8 cellular contexts compared by ENCODE assay signal in the genomic region with DNA sequence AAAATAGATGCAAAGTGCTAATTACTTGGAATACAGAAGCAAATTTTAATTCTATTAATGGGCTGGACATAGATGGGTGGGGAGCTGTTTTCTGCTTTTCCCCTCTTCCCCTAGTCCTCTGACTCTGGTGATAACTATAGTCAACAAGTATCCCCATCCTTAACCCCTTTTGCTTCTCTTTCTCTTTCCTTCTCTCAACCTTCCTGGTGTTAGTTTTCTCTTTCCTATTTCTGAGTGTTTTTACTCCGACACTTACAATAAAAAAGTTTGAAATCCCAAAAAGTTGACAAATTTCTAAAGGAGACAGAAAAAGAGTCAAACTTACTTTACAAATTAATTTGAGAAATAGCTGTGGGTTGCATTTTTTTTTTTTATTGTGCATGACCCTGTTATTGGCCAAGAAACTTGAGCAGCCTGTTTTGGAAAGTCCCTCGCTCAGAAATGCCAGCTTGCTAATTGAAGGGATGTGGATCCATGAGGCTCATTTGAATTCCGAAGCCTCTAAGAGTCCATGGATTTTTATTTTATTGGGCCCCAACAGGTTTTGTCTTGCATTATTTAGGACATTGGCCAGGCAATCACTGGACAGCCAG. TPM values are rescaled to one million over a fixed set of nuclear protein-coding genes. Genes with fewer than 3 reads are reported as not detected.
DNase-seq lines count a peak whose midpoint lies in the region; ATAC-seq, FAIRE-seq and TF ChIP-seq lines count a peak whose summit lies in the region.

No MANE protein-coding gene starts in this region.

- H3K36me3 ChIP-seq in KOPT-K1 (ENCODE audit: insufficient read depth, low read length) = no peaks in the 10 kb centered on the region
- no peaks in the 10 kb centered on the region for H3K36me3 ChIP-seq in colonic mucosa

- H3K9me3 ChIP-seq in CD4-positive, alpha-beta T cell (ENCODE audit: control insufficient read depth, low read length) = no peaks in the 10 kb centered on the region
- H3K9me3 ChIP-seq in KOPT-K1 (ENCODE audit: insufficient read depth, low read length, poor library complexity, severe bottlenecking) (no peaks in the 10 kb centered on the region), colonic mucosa (no peaks in the 10 kb centered on the region)

- CTCF ChIA-PET in CD4-positive, alpha-beta T cell (lab: Charles Lee) = interaction anchor here (4.2 kb wide), 1 partner anchor 58 kb away, joined by 14 read pairs; no protein-coding TSS in a partner anchor

- no peak overlapping the region for H3K27ac ChIP-seq in CD4-positive, alpha-beta T cell (ENCODE audit: low read depth, low read length)
- peak overlapping the region; percentile 38 for H3K27ac ChIP-seq in KOPT-K1 (ENCODE audit: low read depth, low read length, poor library complexity, severe bottlenecking)
- H3K27ac ChIP-seq in colonic mucosa = no peak overlapping the region

- peak overlapping the region; percentile 93 for H3K27ac Mint-ChIP-seq in CD4-positive, alpha-beta T cell
- H3K27ac Mint-ChIP-seq in nephron progenitor cell = no peak overlapping the region

- no peaks in the 10 kb centered on the region for H3K27me3 Mint-ChIP-seq in CD4-positive, alpha-beta T cell
- H3K27me3 Mint-ChIP-seq in nephron progenitor cell (ENCODE audit: low read depth, poor library complexity) = peaks cover 11% of the 10 kb centered on the region

- FAIRE-seq in D721Med (lab: Jason Lieb, UNC) = no peak

- H3K36me3 Mint-ChIP-seq in CD4-positive, alpha-beta T cell (ENCODE audit: low read depth) = peaks cover 13% of the 10 kb centered on the region
- no peaks in the 10 kb centered on the region for H3K36me3 Mint-ChIP-seq in nephron progenitor cell (ENCODE audit: low read depth)

- peak overlapping the region; percentile 87 for H3K4me3 Mint-ChIP-seq in CD4-positive, alpha-beta T cell
- H3K4me3 Mint-ChIP-seq in nephron progenitor cell = peak overlapping the region; percentile 68

- peaks cover 23% of the 10 kb centered on the region for H3K4me1 ChIP-seq in colonic mucosa

- no peaks in the 10 kb centered on the region for H3K27me3 ChIP-seq in CD4-positive, alpha-beta T cell (ENCODE audit: control insufficient read depth, insufficient read depth, low read length)
- H3K27me3 ChIP-seq in colonic mucosa = no peaks in the 10 kb centered on the region

- no peak for DNase-seq in CD4-positive, alpha-beta T cell
- DNase-seq in colonic mucosa = peak; percentile 39
- no peak for DNase-seq in nephron progenitor cell
- DNase-seq in DMS153 treated with DMSO at 0.1 percent for 48 hours (lab: John Stamatoyannopoulos, UW; ENCODE audit: unreplicated experiment) = no peak
- no peak for DNase-seq in D721Med (ENCODE audit: insufficient read length, low spot score)
- no peak for DNase-seq in DMS153 (lab: John Stamatoyannopoulos, UW)
- DNase-seq in activated CD4-positive, alpha-beta T cell treated with anti-CD3 and anti-CD28 coated beads for 4 hours = no peak

- intact Hi-C loops in CD4-positive, alpha-beta T cell (cut with DNase I, micrococcal nuclease) = loop anchor here in 1 of 2 experiments (10.0 kb wide), 1 partner anchor 422 kb away; the partner anchor contains the start of gene IFIT5
- intact Hi-C loops in colonic mucosa (cut with DNase I) = no loop called here

- peak overlapping the region; percentile 42 to 62 for H3K9ac ChIP-seq in colonic mucosa (ENCODE audit: low read depth in 2 of 2, low read length in 2 of 2)

- H3K4me3 ChIP-seq in colonic mucosa = no peak overlapping the region

- ATAC-seq in CD4-positive, alpha-beta T cell (ENCODE audit: poor library complexity) = no peak

- TF ChIP-seq CTCF in CD4-positive, alpha-beta T cell (IDR thresholded peaks at IDR 0.05) = no peak
- no peak for TF ChIP-seq CTCF in colonic mucosa (IDR thresholded peaks at IDR 0.05)
- TF ChIP-seq CTCF in nephron progenitor cell (IDR thresholded peaks at IDR 0.05) = no peak
- no peak for TF ChIP-seq CTCF in D721Med (IDR thresholded peaks at IDR 0.05; ENCODE audit: insufficient read depth, missing control alignments)

- H3K4me1 Mint-ChIP-seq in CD4-positive, alpha-beta T cell (ENCODE audit: low read depth) = peaks cover 84% of the 10 kb centered on the region
- peaks cover 49% of the 10 kb centered on the region for H3K4me1 Mint-ChIP-seq in nephron progenitor cell

- no peaks in the 10 kb centered on the region for H3K9me3 Mint-ChIP-seq in CD4-positive, alpha-beta T cell
- H3K9me3 Mint-ChIP-seq in nephron progenitor cell = no peaks in the 10 kb centered on the region

- POLR2A ChIA-PET in CD4-positive, alpha-beta T cell (lab: Charles Lee) = interaction anchor here (0.7 to 3.2 kb wide), 4 partner anchors 14 to 113 kb away, joined by 3 to 14 read pairs (median 5); partner anchors contain the start of gene STAMBPL1

RNA-seq across cellular contexts. Expression of gene FAS, which starts 2.4 kb away (rescaled TPM):
- total RNA-seq in CD4-positive, alpha-beta T cell = 10 to 100 TPM; 23.8 to 28.2 TPM
- 10 to 100 TPM; 41.1 to 43.1 TPM for total RNA-seq in colonic mucosa

RNA-seq across cellular contexts. Expression of gene ACTA2, which starts 40.5 kb away (rescaled TPM):
- total RNA-seq in CD4-positive, alpha-beta T cell = 1 to 10 TPM; 1.8 to 2.1 TPM
- total RNA-seq in colonic mucosa = 100 to 1,000 TPM in 1 of 2 donors, 10 to 100 TPM in 1; 88.3 to 265 TPM

Comparison
In these comparisons a context has a peak if more than half of its experiments do, and no peak if none do; other contexts are left out.
1. RNA of gene ACTA2, which starts 40.5 kb away (total RNA-seq): 88.3 to 265 TPM in colonic mucosa; 1.8 to 2.1 TPM in CD4-positive, alpha-beta T cell; every median in the first group is over 10 times any median in the second.